Comparison of ENCODE assay signal across 8 cellular contexts in genomic region chr14:104150201-104151027, GRCh38. TPM values are rescaled to one million over a fixed set of nuclear protein-coding genes. Genes with fewer than 3 reads are reported as not detected.
DNase-seq lines count a peak whose midpoint lies in the region; ATAC-seq, FAIRE-seq and TF ChIP-seq lines count a peak whose summit lies in the region.

No MANE protein-coding gene starts in this region.

- peak; percentile 85 for ATAC-seq in SK-N-SH treated with all-trans-retinoic acid at 6 μM for 48 hours

- H3K79me2 ChIP-seq in hepatocyte = no peaks in the 10 kb centered on the region

- 47% methylated on average over 19 of the region's 19 CpGs for WGBS in hepatocyte (ENCODE audit: low lambda C conversion rate, missing lambda C conversion rate)

- no peak for TF ChIP-seq POLR2A in H54 (IDR thresholded peaks at IDR 0.05; ENCODE audit: low read depth, low read length)

- H3K4me3 ChIP-seq in hepatocyte = no peak overlapping the region

- peak overlapping the region; percentile 77 for H3K27ac ChIP-seq in hepatocyte

- no peak overlapping the region for H2AFZ ChIP-seq in hepatocyte

- H4K20me1 ChIP-seq in hepatocyte (ENCODE audit: insufficient read depth, poor library complexity, severe bottlenecking) = no peaks in the 10 kb centered on the region

- H3K9me3 ChIP-seq in hepatocyte (ENCODE audit: low read depth) = no peaks in the 10 kb centered on the region

- H3K9me2 ChIP-seq in hepatocyte (replicated peaks; ENCODE audit: insufficient read depth) = no peaks in the 10 kb centered on the region

- H3K36me3 ChIP-seq in hepatocyte (replicated peaks; ENCODE audit: insufficient read depth, low read depth) = no peaks in the 10 kb centered on the region

- H3K4me1 ChIP-seq in hepatocyte (ENCODE audit: insufficient read depth) = peaks cover 26% of the 10 kb centered on the region

- H3K4me2 ChIP-seq in hepatocyte = peak overlapping the region; percentile 15

- DNase-seq in A172 (ENCODE audit: low spot score) = peak; percentile 46
- peak; percentile 76 for DNase-seq in H54 (ENCODE audit: insufficient read length, low spot score)
- peak; percentile 89 for DNase-seq in hepatocyte (ENCODE audit: low spot score)
- no peak for DNase-seq in NK-92 (lab: John Stamatoyannopoulos, UW; ENCODE audit: unreplicated experiment)
- DNase-seq in GDM1 (lab: John Stamatoyannopoulos, UW) = no peak
- DNase-seq in AG08396 (ENCODE audit: low spot score) = no peak
- no peak for DNase-seq in effector CD4-positive, alpha-beta T cell

- no peaks in the 10 kb centered on the region for H3K27me3 ChIP-seq in hepatocyte

- FAIRE-seq in H54 (lab: Jason Lieb, UNC) = peak; percentile 75

- peak; percentile 22 for TF ChIP-seq CTCF in hepatocyte (IDR thresholded peaks at IDR 0.05; ENCODE audit: poor library complexity)

TF ChIP-seq in SK-N-SH treated with all-trans-retinoic acid at 6 μM for 48 hours, 23 proteins besides CTCF, POLR2A, EP300 and RAD21:
- TF ChIP-seq ARNTL (CRISPR knock-in tag; IDR thresholded peaks at IDR 0.05; ENCODE audit: borderline replicate concordance, low read depth) (no peak), CSRNP3 (CRISPR knock-in tag; IDR thresholded peaks at IDR 0.05) (peak; percentile 58; the same call in 1 of the 2 replicates), GLIS3 (CRISPR knock-in tag; IDR thresholded peaks at IDR 0.05) (no peak), BACH2 (CRISPR knock-in tag; IDR thresholded peaks at IDR 0.05; ENCODE audit: borderline replicate concordance) (no peak), ZFP3 (CRISPR knock-in tag; IDR thresholded peaks at IDR 0.05) (peak; percentile 29; the same call in 1 of the 2 replicates), PATZ1 (CRISPR knock-in tag; IDR thresholded peaks at IDR 0.05; ENCODE audit: borderline replicate concordance) (peak; percentile 98), CREB5 (CRISPR knock-in tag; IDR thresholded peaks at IDR 0.05; ENCODE audit: low read depth) (0 out of 2 replicates have a peak, but pooled peaks have one; percentile 37), ESRRG (CRISPR knock-in tag; IDR thresholded peaks at IDR 0.05) (no peak), ZNF565 (CRISPR knock-in tag; conservative IDR thresholded peaks at IDR 0.05; ENCODE audit: low read depth) (peak; percentile 86), TCF4 (CRISPR knock-in tag; IDR thresholded peaks at IDR 0.05; ENCODE audit: borderline replicate concordance) (peak; percentile 90), SNAI2 (CRISPR knock-in tag; IDR thresholded peaks at IDR 0.05) (0 out of 2 replicates have a peak, but pooled peaks have one; percentile 52), ISL1 (CRISPR knock-in tag; IDR thresholded peaks at IDR 0.05) (0 out of 2 replicates have a peak, but pooled peaks have one; percentile 7), TSHZ2 (CRISPR knock-in tag; IDR thresholded peaks at IDR 0.05) (peak; percentile 96), ZNF70 (CRISPR knock-in tag; IDR thresholded peaks at IDR 0.05) (0 out of 2 replicates have a peak, but pooled peaks have one; percentile 30)
TF ChIP-seq in SK-N-SH treated with all-trans-retinoic acid at 6 μM for 48 hours: peak in this region for 10.

RNA-seq across cellular contexts. Expression of gene KIF26A, which starts 12.0 kb away (rescaled TPM):
- total RNA-seq in A172 (2014; rRNA removed; shearing (Covaris generic)) = 2.4 and 3.0 TPM in 2 replicates
- total RNA-seq in hepatocyte = 5.0 and 6.1 TPM in 2 replicates
- 3.5 and 4.4 TPM in 2 replicates for polyA plus RNA-seq in hepatocyte

Comparison
In these comparisons a context has a peak if more than half of its experiments do, and no peak if none do; other contexts are left out.
1. DNase-seq: peak in A172 (single experiment), H54 (single experiment) and hepatocyte (single experiment); none in NK-92 (single experiment), GDM1 (single experiment), AG08396 (single experiment) and effector CD4-positive, alpha-beta T cell (single experiment).